ENCODE assay signal across 26 cellular contexts in the genomic region with DNA sequence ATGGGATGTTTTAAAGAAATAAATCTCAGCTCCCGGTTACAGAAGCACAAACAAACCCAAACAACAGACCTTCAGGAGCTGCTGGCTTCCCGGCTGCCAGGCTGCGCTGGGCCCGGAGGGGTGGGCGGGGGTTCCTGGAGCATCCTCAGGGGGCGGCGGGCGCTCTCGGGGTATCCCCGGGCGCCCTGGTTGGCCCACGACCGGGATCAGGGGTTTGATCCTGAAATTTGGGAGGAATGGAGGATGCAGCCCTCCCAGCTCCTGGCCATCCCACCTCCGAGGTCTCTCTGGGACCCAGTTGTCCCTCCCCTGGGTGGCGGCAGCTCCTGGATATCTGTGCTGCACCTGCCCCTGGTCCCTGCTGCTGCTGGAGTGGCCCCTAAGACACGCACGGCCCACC. TPM values are rescaled to one million over a fixed set of nuclear protein-coding genes. Genes with fewer than 3 reads are reported as not detected.
"Had no signal": no experiment of that assay in that cellular context is flagged by ENCODE, and none has a peak within 500 bp of the region (broad histone marks: within the 10 kb centered on the region; RNA-seq: fewer than 3 reads in every experiment).

No MANE protein-coding gene starts in this region.

- H2AFZ ChIP-seq: hepatocyte, neural progenitor cell, parathyroid adenoma had no signal

- H3K4me2 ChIP-seq: hepatocyte, neural progenitor cell had no signal

- H3K4me3 ChIP-seq: heart right ventricle, hepatocyte, left ventricle myocardium inferior, lung, neural progenitor cell, psoas muscle, skin epidermis, stomach, suprapubic skin, thoracic aorta, tibial artery, upper lobe of right lung had no signal

- H3K36me3 ChIP-seq: left ventricle myocardium inferior, neural progenitor cell, neutrophil, thoracic aorta, upper lobe of right lung had no signal

- H3K9ac ChIP-seq: neural progenitor cell, parathyroid adenoma had no signal

- H3K27me3 ChIP-seq: heart right ventricle, hepatocyte, neural progenitor cell, stomach, suprapubic skin, tibial artery, upper lobe of right lung had no signal

- H3K27ac ChIP-seq: left ventricle myocardium inferior, neural progenitor cell, neutrophil, parathyroid adenoma, psoas muscle, skin epidermis, suprapubic skin, thoracic aorta, tibial artery, upper lobe of right lung had no signal

- ATAC-seq: naive thymus-derived CD4-positive, alpha-beta T cell; sciatic nerve; stimulated activated naive B cell treated with anti-CD40 and anti-IgM and Interleukin-4, amounts not matched to agents 10 μg/mL and 1 μg/mL and 100 μg/mL, for 72 hours; stimulated activated naive CD8-positive, alpha-beta T cell treated with anti-CD3 and anti-CD28 coated beads, Interleukin-15, Interleukin-2, amounts not matched to agents 100 U/mL and 50 U/mL, for 24 hours; upper lobe of right lung had no signal

- DNase-seq: left ventricle myocardium inferior; mesendoderm; nephron progenitor cell; occipital lobe; psoas muscle; stimulated activated CD4-positive, alpha-beta T cell treated with anti-CD3 and anti-CD28 coated beads, Interleukin-12 subunit alpha, Interleukin-12 subunit beta, amount 100 ng/mL, for 4 hours; stimulated activated CD4-positive, alpha-beta T cell treated with anti-CD3 and anti-CD28 coated beads, Interleukin-15, amount 100 ng/mL, for 24 hours; stimulated activated CD4-positive, alpha-beta T cell treated with anti-CD3 and anti-CD28 coated beads, Interleukin-2, amount 100 ng/mL, for 24 hours; stimulated activated CD4-positive, alpha-beta T cell treated with anti-CD3 and anti-CD28 coated beads, Interleukin-4, amount 100 ng/mL, for 1 hour; stimulated activated naive B cell treated with anti-CD40 and anti-IgM and Interleukin-4, amounts not matched to agents 10 μg/mL and 1 μg/mL and 100 μg/mL, for 72 hours; stimulated activated naive CD8-positive, alpha-beta T cell treated with anti-CD3 and anti-CD28 coated beads, Interleukin-15, Interleukin-2, amounts not matched to agents 100 U/mL and 50 U/mL, for 24 hours; stomach; tibial artery; trophoblast cell; upper lobe of right lung had no signal

- H3K4me1 ChIP-seq: neural progenitor cell, parathyroid adenoma, psoas muscle had no signal

- H3K9me3 ChIP-seq: heart right ventricle, left ventricle myocardium inferior, neutrophil, psoas muscle, stomach, suprapubic skin, thoracic aorta, tibial artery, upper lobe of right lung had no signal

RNA-seq across cellular contexts. Expression of a gene that starts 35.1 kb away (rescaled TPM):
- polyA plus RNA-seq: naive thymus-derived CD4-positive, alpha-beta T cell had no signal
